In the genomic region with DNA sequence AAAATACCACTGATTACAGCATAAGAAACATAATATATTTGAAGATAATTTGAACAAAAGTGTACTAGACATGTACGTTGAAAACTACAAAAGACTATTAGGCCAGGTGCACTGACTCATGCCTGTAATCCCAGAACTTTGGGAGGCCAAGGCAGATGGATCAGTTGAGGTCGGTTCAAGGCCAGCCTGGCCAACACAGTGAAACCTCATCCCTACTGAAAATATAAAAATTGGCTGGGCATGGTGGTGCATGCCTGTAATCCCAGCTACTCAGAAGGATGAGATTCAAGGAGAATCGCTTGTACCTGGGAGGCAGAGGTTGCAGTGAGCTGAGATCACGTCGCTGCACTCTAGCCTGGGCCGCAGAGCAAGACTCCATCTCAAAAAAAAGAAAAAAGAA, we compare ENCODE assay signal across 2 cellular contexts.
TF ChIP-seq lines count a peak whose summit lies in the region.

No MANE protein-coding gene starts in this region.

TF ChIP-seq in A549, 52 proteins besides CTCF, POLR2A, EP300 and RAD21:
- TF ChIP-seq, protein P1, sequence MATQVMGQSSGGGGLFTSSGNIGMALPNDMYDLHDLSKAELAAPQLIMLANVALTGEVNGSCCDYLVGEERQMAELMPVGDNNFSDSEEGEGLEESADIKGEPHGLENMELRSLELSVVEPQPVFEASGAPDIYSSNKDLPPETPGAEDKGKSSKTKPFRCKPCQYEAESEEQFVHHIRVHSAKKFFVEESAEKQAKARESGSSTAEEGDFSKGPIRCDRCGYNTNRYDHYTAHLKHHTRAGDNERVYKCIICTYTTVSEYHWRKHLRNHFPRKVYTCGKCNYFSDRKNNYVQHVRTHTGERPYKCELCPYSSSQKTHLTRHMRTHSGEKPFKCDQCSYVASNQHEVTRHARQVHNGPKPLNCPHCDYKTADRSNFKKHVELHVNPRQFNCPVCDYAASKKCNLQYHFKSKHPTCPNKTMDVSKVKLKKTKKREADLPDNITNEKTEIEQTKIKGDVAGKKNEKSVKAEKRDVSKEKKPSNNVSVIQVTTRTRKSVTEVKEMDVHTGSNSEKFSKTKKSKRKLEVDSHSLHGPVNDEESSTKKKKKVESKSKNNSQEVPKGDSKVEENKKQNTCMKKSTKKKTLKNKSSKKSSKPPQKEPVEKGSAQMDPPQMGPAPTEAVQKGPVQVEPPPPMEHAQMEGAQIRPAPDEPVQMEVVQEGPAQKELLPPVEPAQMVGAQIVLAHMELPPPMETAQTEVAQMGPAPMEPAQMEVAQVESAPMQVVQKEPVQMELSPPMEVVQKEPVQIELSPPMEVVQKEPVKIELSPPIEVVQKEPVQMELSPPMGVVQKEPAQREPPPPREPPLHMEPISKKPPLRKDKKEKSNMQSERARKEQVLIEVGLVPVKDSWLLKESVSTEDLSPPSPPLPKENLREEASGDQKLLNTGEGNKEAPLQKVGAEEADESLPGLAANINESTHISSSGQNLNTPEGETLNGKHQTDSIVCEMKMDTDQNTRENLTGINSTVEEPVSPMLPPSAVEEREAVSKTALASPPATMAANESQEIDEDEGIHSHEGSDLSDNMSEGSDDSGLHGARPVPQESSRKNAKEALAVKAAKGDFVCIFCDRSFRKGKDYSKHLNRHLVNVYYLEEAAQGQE (IDR thresholded peaks at IDR 0.05) = no peak
- TF ChIP-seq FOSL2 (IDR thresholded peaks at IDR 0.05) = no peak
- TF ChIP-seq FOSL2 (CRISPR knock-in tag; IDR thresholded peaks at IDR 0.05) = no peak
- TF ChIP-seq HOXB5 (CRISPR knock-in tag; IDR thresholded peaks at IDR 0.05) = no peak
- TF ChIP-seq EHMT2 (IDR thresholded peaks at IDR 0.05; ENCODE audit: low read depth) = no peak
- TF ChIP-seq TFCP2L1 (CRISPR knock-in tag; IDR thresholded peaks at IDR 0.05) = no peak
- no peak for TF ChIP-seq HEYL (CRISPR knock-in tag; IDR thresholded peaks at IDR 0.05)
- TF ChIP-seq CBX2 (IDR thresholded peaks at IDR 0.05; ENCODE audit: borderline replicate concordance, low read depth) = no peak
- TF ChIP-seq, protein P2, sequence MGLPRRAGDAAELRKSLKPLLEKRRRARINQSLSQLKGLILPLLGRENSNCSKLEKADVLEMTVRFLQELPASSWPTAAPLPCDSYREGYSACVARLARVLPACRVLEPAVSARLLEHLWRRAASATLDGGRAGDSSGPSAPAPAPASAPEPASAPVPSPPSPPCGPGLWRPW (IDR thresholded peaks at IDR 0.05) = no peak
- no peak for TF ChIP-seq CHD4 (IDR thresholded peaks at IDR 0.05; ENCODE audit: borderline replicate concordance)
- TF ChIP-seq, protein P3, sequence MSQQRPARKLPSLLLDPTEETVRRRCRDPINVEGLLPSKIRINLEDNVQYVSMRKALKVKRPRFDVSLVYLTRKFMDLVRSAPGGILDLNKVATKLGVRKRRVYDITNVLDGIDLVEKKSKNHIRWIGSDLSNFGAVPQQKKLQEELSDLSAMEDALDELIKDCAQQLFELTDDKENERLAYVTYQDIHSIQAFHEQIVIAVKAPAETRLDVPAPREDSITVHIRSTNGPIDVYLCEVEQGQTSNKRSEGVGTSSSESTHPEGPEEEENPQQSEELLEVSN (IDR thresholded peaks at IDR 0.05; ENCODE audit: borderline replicate concordance, low read depth) = no peak
- no peak for TF ChIP-seq RFX5 (IDR thresholded peaks at IDR 0.05)
TF ChIP-seq in A549: peak in this region for 0.

TF ChIP-seq in IMR-90, 13 proteins besides CTCF, POLR2A, EP300 and RAD21:
- TF ChIP-seq, protein P4, sequence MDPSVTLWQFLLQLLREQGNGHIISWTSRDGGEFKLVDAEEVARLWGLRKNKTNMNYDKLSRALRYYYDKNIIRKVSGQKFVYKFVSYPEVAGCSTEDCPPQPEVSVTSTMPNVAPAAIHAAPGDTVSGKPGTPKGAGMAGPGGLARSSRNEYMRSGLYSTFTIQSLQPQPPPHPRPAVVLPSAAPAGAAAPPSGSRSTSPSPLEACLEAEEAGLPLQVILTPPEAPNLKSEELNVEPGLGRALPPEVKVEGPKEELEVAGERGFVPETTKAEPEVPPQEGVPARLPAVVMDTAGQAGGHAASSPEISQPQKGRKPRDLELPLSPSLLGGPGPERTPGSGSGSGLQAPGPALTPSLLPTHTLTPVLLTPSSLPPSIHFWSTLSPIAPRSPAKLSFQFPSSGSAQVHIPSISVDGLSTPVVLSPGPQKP (IDR thresholded peaks at IDR 0.05; ENCODE audit: borderline replicate concordance, low read depth, low read length) = no peak
- TF ChIP-seq BHLHE40 (IDR thresholded peaks at IDR 0.05; ENCODE audit: low read depth, low read length) (no peak), RFX5 (IDR thresholded peaks at IDR 0.05; ENCODE audit: low read depth, low read length) (no peak), MXI1 (IDR thresholded peaks at IDR 0.05; ENCODE audit: borderline replicate concordance, low read depth, low read length) (no peak), CEBPB (IDR thresholded peaks at IDR 0.05; ENCODE audit: low read depth, low read length) (no peak)
